Comparison of ENCODE assay signal across 8 cellular contexts in the genomic region with DNA sequence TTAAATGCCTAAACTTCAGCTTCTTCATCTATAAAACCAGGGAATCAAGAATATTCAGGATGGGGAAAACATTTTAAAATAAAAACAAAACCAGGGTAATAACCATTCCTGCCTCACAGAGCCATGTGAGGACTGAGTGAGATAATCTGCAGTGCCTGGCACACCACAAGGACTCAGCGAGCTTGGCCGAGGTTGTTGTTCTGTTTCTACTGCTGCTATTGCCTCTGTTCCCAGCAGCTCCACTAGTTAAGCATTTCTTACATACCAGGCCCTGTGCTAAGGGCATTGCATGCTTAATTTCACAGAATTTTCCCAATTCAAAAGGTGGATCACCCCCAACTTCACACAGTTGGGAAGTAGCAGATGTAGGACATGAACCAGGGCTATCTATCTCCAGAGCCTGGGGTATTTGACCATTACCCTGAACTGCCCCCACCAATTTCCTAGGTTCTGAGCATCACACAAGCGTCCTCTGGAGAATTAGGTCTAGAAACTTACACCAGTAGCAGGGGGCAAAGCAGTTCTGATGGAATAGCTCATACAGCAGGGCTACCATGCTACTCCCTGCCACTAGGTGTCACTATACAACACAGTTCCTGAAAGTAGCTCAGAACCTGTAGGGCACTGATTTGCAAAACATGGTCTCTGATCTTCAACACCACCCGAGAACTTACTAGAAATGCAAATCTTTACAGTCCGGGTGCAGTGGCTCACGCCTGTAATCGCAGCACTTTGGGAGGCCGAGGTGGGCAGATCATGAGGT.
A peak's percentile ranks its signal among the peaks of the same experiment; 100 is the strongest.
DNase-seq lines count a peak whose midpoint lies in the region; ATAC-seq and TF ChIP-seq lines count a peak whose summit lies in the region.

No MANE protein-coding gene starts in this region.

- H3K4me3 Mint-ChIP-seq in WTC11: no peak overlapping the region

- no peak overlapping the region; the same call in 1 of the 2 replicates for H3K27ac Mint-ChIP-seq in WTC11

- no peak overlapping the region for H2AFZ ChIP-seq in ACC112 (ENCODE audit: low read length, unreplicated experiment)
- H2AFZ ChIP-seq in hepatocyte: no peak overlapping the region

- H3K4me1 Mint-ChIP-seq in WTC11: peaks cover 32% of the 10 kb centered on the region

- CTCF ChIA-PET in WTC11 (lab: Charles Lee): interaction anchor here (0.5 to 4.6 kb wide), 51 partner anchors 9 to 592 kb away, joined by 3 to 58 read pairs (median 5); partner anchors contain the start of genes PTRH1, TOR2A and TTC16

- H3K9me2 ChIP-seq in hepatocyte (replicated peaks; ENCODE audit: insufficient read depth): no peaks in the 10 kb centered on the region

- TF ChIP-seq CTCF in GM12875 (IDR thresholded peaks at IDR 0.05; ENCODE audit: borderline replicate concordance, insufficient read depth, low read depth, low read length): peak; percentile 69
- TF ChIP-seq CTCF in WTC11 (IDR thresholded peaks at IDR 0.05): peak; percentile 61
- TF ChIP-seq CTCF in hepatocyte (IDR thresholded peaks at IDR 0.05; ENCODE audit: poor library complexity): peak; percentile 35

- DNase-seq in WTC11 (ENCODE audit: low spot score) (no peak), hepatocyte (ENCODE audit: low spot score) (no peak), DMS79 (lab: John Stamatoyannopoulos, UW) (no peak), islet precursor cell (no peak)
- no peak for DNase-seq in stimulated activated naive CD4-positive, alpha-beta T cell treated with Interleukin-2 at 50 U/mL for 16 hours (lab: John Stamatoyannopoulos, UW)

- peaks cover 68% of the 10 kb centered on the region for H3K36me3 ChIP-seq in ACC112 (ENCODE audit: insufficient read depth, low read length)
- H3K36me3 ChIP-seq in hepatocyte (replicated peaks; ENCODE audit: insufficient read depth, low read depth): peaks cover 6% of the 10 kb centered on the region

- H3K9me3 Mint-ChIP-seq in WTC11: peaks cover 28% of the 10 kb centered on the region

- H3K9me3 ChIP-seq in hepatocyte (ENCODE audit: low read depth): peaks cover 3% of the 10 kb centered on the region

- WGBS in hepatocyte (ENCODE audit: low lambda C conversion rate, missing lambda C conversion rate): 90% methylated on average over 8 of the region's 8 CpGs

- POLR2A ChIA-PET in WTC11 (lab: Charles Lee): interaction anchor here (0.6 to 1.4 kb wide), 3 partner anchors 167 to 488 kb away, joined by 3 to 4 read pairs (median 4); partner anchors contain the start of gene TOR2A

- no peaks in the 10 kb centered on the region for H4K20me1 ChIP-seq in hepatocyte (ENCODE audit: insufficient read depth, poor library complexity, severe bottlenecking)

- H3K27me3 Mint-ChIP-seq in WTC11 (ENCODE audit: low read depth): no peaks in the 10 kb centered on the region; the same call in 1 of the 2 replicates

- H3K4me2 ChIP-seq in hepatocyte: no peak overlapping the region

- H3K27ac ChIP-seq in ACC112 (ENCODE audit: low read depth, low read length) (peak overlapping the region; percentile 69; the same call in 1 of the 2 replicates), hepatocyte (no peak overlapping the region)

- H3K4me3 ChIP-seq in ACC112 (ENCODE audit: low read depth, low read length): no peak overlapping the region
- no peak overlapping the region for H3K4me3 ChIP-seq in GM12875 (ENCODE audit: low read depth, low read length)
- H3K4me3 ChIP-seq in hepatocyte: no peak overlapping the region

- no peak for ATAC-seq in WTC11
- no peak for ATAC-seq in HG02852 (IDR thresholded peaks at IDR 0.05; ENCODE audit: unreplicated experiment)

- peaks cover 48% of the 10 kb centered on the region for H3K36me3 Mint-ChIP-seq in WTC11

- H3K79me2 ChIP-seq in ACC112 (ENCODE audit: control insufficient read depth, insufficient read depth, low read length, unreplicated experiment) (peaks cover 35% of the 10 kb centered on the region), hepatocyte (no peaks in the 10 kb centered on the region)

- H3K4me1 ChIP-seq in ACC112 (ENCODE audit: control insufficient read depth, insufficient read depth, low read length, unreplicated experiment): peaks cover 43% of the 10 kb centered on the region
- peaks cover 14% of the 10 kb centered on the region for H3K4me1 ChIP-seq in hepatocyte (ENCODE audit: insufficient read depth)

- H3K27me3 ChIP-seq in ACC112 (ENCODE audit: insufficient read depth, low read length) (no peaks in the 10 kb centered on the region), hepatocyte (no peaks in the 10 kb centered on the region)

TF ChIP-seq in WTC11, 78 proteins besides CTCF, POLR2A, EP300 and RAD21 (continues in another document):
- TF ChIP-seq FOXP1 (CRISPR knock-in tag; IDR thresholded peaks at IDR 0.05; ENCODE audit: borderline replicate concordance): no peak
- TF ChIP-seq AR (CRISPR knock-in tag; IDR thresholded peaks at IDR 0.05): no peak
- no peak for TF ChIP-seq ESRRA (CRISPR knock-in tag; IDR thresholded peaks at IDR 0.05; ENCODE audit: borderline replicate concordance)
- TF ChIP-seq, protein P1, sequence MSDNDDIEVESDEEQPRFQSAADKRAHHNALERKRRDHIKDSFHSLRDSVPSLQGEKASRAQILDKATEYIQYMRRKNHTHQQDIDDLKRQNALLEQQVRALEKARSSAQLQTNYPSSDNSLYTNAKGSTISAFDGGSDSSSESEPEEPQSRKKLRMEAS (CRISPR knock-in tag; IDR thresholded peaks at IDR 0.05): no peak
- TF ChIP-seq RORB (CRISPR knock-in tag; IDR thresholded peaks at IDR 0.05): no peak
- no peak for TF ChIP-seq ZNF263 (CRISPR knock-in tag; IDR thresholded peaks at IDR 0.05; ENCODE audit: low read depth)
- no peak for TF ChIP-seq CREM (CRISPR knock-in tag; IDR thresholded peaks at IDR 0.05)
- TF ChIP-seq, protein P2, sequence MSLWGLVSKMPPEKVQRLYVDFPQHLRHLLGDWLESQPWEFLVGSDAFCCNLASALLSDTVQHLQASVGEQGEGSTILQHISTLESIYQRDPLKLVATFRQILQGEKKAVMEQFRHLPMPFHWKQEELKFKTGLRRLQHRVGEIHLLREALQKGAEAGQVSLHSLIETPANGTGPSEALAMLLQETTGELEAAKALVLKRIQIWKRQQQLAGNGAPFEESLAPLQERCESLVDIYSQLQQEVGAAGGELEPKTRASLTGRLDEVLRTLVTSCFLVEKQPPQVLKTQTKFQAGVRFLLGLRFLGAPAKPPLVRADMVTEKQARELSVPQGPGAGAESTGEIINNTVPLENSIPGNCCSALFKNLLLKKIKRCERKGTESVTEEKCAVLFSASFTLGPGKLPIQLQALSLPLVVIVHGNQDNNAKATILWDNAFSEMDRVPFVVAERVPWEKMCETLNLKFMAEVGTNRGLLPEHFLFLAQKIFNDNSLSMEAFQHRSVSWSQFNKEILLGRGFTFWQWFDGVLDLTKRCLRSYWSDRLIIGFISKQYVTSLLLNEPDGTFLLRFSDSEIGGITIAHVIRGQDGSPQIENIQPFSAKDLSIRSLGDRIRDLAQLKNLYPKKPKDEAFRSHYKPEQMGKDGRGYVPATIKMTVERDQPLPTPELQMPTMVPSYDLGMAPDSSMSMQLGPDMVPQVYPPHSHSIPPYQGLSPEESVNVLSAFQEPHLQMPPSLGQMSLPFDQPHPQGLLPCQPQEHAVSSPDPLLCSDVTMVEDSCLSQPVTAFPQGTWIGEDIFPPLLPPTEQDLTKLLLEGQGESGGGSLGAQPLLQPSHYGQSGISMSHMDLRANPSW (CRISPR knock-in tag; conservative IDR thresholded peaks at IDR 0.05; ENCODE audit: low read depth): no peak
- no peak for TF ChIP-seq IRF1 (CRISPR knock-in tag; IDR thresholded peaks at IDR 0.05)
- no peak for TF ChIP-seq CREB1 (CRISPR knock-in tag; IDR thresholded peaks at IDR 0.05)
- TF ChIP-seq ZNF671 (CRISPR knock-in tag; IDR thresholded peaks at IDR 0.05): no peak
- TF ChIP-seq ZNF416 (CRISPR knock-in tag; IDR thresholded peaks at IDR 0.05): no peak
- no peak for TF ChIP-seq ZBTB21 (CRISPR knock-in tag; IDR thresholded peaks at IDR 0.05; ENCODE audit: borderline replicate concordance)
- TF ChIP-seq KAT7 (CRISPR knock-in tag; IDR thresholded peaks at IDR 0.05; ENCODE audit: borderline replicate concordance): no peak
